13 cellular contexts compared by ENCODE assay signal in genomic region chr10:95353123-95353522, GRCh38.
DNase-seq lines count a peak whose midpoint lies in the region; ATAC-seq and TF ChIP-seq lines count a peak whose summit lies in the region.
"Had no signal": no experiment of that assay in that cellular context is flagged by ENCODE, and none has a peak within 500 bp of the region (broad histone marks: within the 10 kb centered on the region; RNA-seq: fewer than 3 reads in every experiment).

No MANE protein-coding gene starts in this region.

- TF ChIP-seq CTCF in ascending aorta (IDR thresholded peaks at IDR 0.05): no peak
- TF ChIP-seq CTCF in sigmoid colon (IDR thresholded peaks at IDR 0.05): no peak

- no peaks in the 10 kb centered on the region for H3K9me3 ChIP-seq in ascending aorta
- no peaks in the 10 kb centered on the region for H3K9me3 ChIP-seq in sigmoid colon

- intact Hi-C loops in ascending aorta (cut with DNase I) (no loop called here), sigmoid colon (cut with DNase I) (no loop called here)

- H3K27me3 ChIP-seq in ascending aorta: no peaks in the 10 kb centered on the region
- H3K27me3 ChIP-seq in sigmoid colon: no peaks in the 10 kb centered on the region

- H3K4me1 ChIP-seq in ascending aorta (peaks cover 4 to 36% of the 10 kb centered on the region in 2 donors), sigmoid colon (peaks cover 0 to 62% (median 39%) of the 10 kb centered on the region in 4 donors)

- ATAC-seq in HG02852 (IDR thresholded peaks at IDR 0.05; ENCODE audit: unreplicated experiment) (peak; percentile 60), HG02642 (IDR thresholded peaks at IDR 0.05; ENCODE audit: poor library complexity, unreplicated experiment) (no peak)
- ATAC-seq: K562 had no signal

- no peak overlapping the region for H3K4me3 ChIP-seq in ascending aorta
- H3K4me3 ChIP-seq in sigmoid colon: no peak overlapping the region
- H3K4me3 ChIP-seq: K562 had no signal

- DNase-seq in ascending aorta (ENCODE audit: low spot score in 2 of 2) (no peak), sigmoid colon (no peak), KBM-7 (no peak), NCI-H128 (lab: John Stamatoyannopoulos, UW; ENCODE audit: unreplicated experiment) (no peak), SW 1271 (lab: John Stamatoyannopoulos, UW) (no peak)
- DNase-seq: C1 segment of cervical spinal cord; CD4-positive, alpha-beta T cell; DMS79; HCEC 1CT; HFFc6 had no signal

- in situ Hi-C loops in KBM-7 (cut with MboI; ENCODE audit: low pct_unique_long_range_greater_than_20kb, low sequenced_read_pairs): no loop called here

- TF ChIP-seq EP300 in sigmoid colon (IDR thresholded peaks at IDR 0.05): no peak

- no peak for TF ChIP-seq POLR2A in sigmoid colon (IDR thresholded peaks at IDR 0.05)

- H3K27ac ChIP-seq in ascending aorta: peak overlapping the region; percentile 71 to 73
- peak overlapping the region in 3 of 4 donors; percentile 24 to 45 (median 37) for H3K27ac ChIP-seq in sigmoid colon

- H3K36me3 ChIP-seq in ascending aorta (peaks cover 83 to 97% of the 10 kb centered on the region in 2 donors), sigmoid colon (peaks cover 41 to 100% (median 77%) of the 10 kb centered on the region in 4 donors)
